ENCODE assay signal across 25 cellular contexts in the genomic region with DNA sequence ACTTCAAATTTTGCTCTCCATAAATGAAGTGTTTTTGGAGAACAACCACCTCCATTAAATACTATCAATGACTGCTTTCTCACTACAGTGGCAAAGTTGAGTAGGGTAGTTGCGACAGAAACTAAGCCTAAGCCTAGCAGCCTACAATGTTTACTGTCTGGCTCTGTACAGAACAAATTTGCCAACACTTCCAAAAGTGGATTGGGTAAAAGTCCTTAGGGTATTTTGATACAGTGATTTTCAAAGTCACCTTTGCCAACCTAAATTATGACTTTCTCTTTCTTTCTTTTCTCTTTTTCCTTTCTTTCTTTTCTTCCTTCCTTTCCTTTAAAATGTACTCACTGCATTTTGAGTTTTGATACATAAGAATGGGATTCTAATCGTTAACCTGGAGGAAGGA.
DNase-seq lines count a peak whose midpoint lies in the region; ATAC-seq, FAIRE-seq and TF ChIP-seq lines count a peak whose summit lies in the region.
"Had no signal": no experiment of that assay in that cellular context is flagged by ENCODE, and none has a peak within 500 bp of the region (broad histone marks: within the 10 kb centered on the region; RNA-seq: fewer than 3 reads in every experiment).

No MANE protein-coding gene starts in this region.

- H3K9me3 ChIP-seq in OCI-LY1 (ENCODE audit: low read length) (no peaks in the 10 kb centered on the region), left ventricle myocardium inferior (replicated peaks) (no peaks in the 10 kb centered on the region), pancreas (no peaks in the 10 kb centered on the region)
- H3K9me3 ChIP-seq: BE2C, mucosa of descending colon had no signal

- H3K27ac ChIP-seq in OCI-LY1 (ENCODE audit: low read depth, low read length, poor library complexity, severe bottlenecking) (peak overlapping the region; percentile 17), left ventricle myocardium inferior (replicated peaks) (peak overlapping the region; percentile 57), pancreas (no peak overlapping the region)
- H3K27ac ChIP-seq: brain microvascular endothelial cell, skin epidermis had no signal

- no peak overlapping the region for H3K9ac ChIP-seq in OCI-LY1 (ENCODE audit: low read length)

- no peaks in the 10 kb centered on the region for H3F3A ChIP-seq in OCI-LY1 (ENCODE audit: insufficient read depth, low read length)

- peak; percentile 35 for FAIRE-seq in D721Med (lab: Jason Lieb, UNC)
- no peak for FAIRE-seq in pancreas (lab: Jason Lieb, UNC)
- FAIRE-seq: colon had no signal

- ATAC-seq in pancreas (peak in 3 of 4 donors; percentile 64 to 71 (median 70)), HG02885 (IDR thresholded peaks at IDR 0.05; ENCODE audit: poor library complexity, unreplicated experiment) (no peak)
- ATAC-seq: activated CD4-positive, CD25-positive, alpha-beta regulatory T cell treated with anti-CD3 and anti-CD28 coated beads, Interleukin-2, amount 50 U/mL, for 24 hours; activated T-cell treated with anti-CD3 and anti-CD28 coated beads, Interleukin-2, amount 50 U/mL, for 72 hours; mucosa of descending colon; natural killer cell; SK-N-SH treated with all-trans-retinoic acid at 6 μM for 48 hours; stimulated activated memory B cell treated with anti-CD40 and anti-IgM and Interleukin-4, amounts not matched to agents 10 μg/mL and 1 μg/mL and 100 μg/mL, for 72 hours; T-helper 17 cell had no signal

- H3K36me3 ChIP-seq in OCI-LY1 (ENCODE audit: insufficient read depth, low read length), result peaks cover 23% of the 10 kb centered on the region
- no peaks in the 10 kb centered on the region for H3K36me3 ChIP-seq in left ventricle myocardium inferior
- no peaks in the 10 kb centered on the region for H3K36me3 ChIP-seq in pancreas
- H3K36me3 ChIP-seq: BE2C, brain microvascular endothelial cell had no signal

- no peaks in the 10 kb centered on the region for H4K20me1 ChIP-seq in OCI-LY1 (ENCODE audit: insufficient read depth, low read length)

- H3K9me2 ChIP-seq in OCI-LY1 (ENCODE audit: low read depth, low read length), result no peaks in the 10 kb centered on the region

- no peaks in the 10 kb centered on the region for H3K27me3 ChIP-seq in OCI-LY1 (ENCODE audit: insufficient read depth, low read length)
- H3K27me3 ChIP-seq in left ventricle myocardium inferior (ENCODE audit: low read depth), result no peaks in the 10 kb centered on the region
- no peaks in the 10 kb centered on the region for H3K27me3 ChIP-seq in pancreas
- H3K27me3 ChIP-seq: BE2C, brain microvascular endothelial cell had no signal

- H3K4me3 ChIP-seq in OCI-LY1 (ENCODE audit: low read depth, low read length, poor library complexity, severe bottlenecking), result no peak overlapping the region
- H3K4me3 ChIP-seq in left ventricle myocardium inferior, result no peak overlapping the region
- no peak overlapping the region for H3K4me3 ChIP-seq in pancreas
- H3K4me3 ChIP-seq: mucosa of descending colon, skin epidermis had no signal

- no peaks in the 10 kb centered on the region; the same call in 1 of the 2 replicates for H3K79me2 ChIP-seq in OCI-LY1 (ENCODE audit: insufficient read depth, low read length)

- no peak overlapping the region for H2AFZ ChIP-seq in OCI-LY1 (ENCODE audit: low read length)

- peaks cover 45% of the 10 kb centered on the region for H3K4me1 ChIP-seq in OCI-LY1 (ENCODE audit: insufficient read depth, low read length, severe bottlenecking)
- peaks cover 68% of the 10 kb centered on the region for H3K4me1 ChIP-seq in left ventricle myocardium inferior
- H3K4me1 ChIP-seq in pancreas, result peaks cover 0 to 6% (median 3%) of the 10 kb centered on the region in 3 donors
- H3K4me1 ChIP-seq: BE2C had no signal

- TF ChIP-seq CTCF in D721Med (IDR thresholded peaks at IDR 0.05; ENCODE audit: insufficient read depth, missing control alignments) (no peak), OCI-LY1 (IDR thresholded peaks at IDR 0.05; ENCODE audit: low read length) (no peak), left ventricle myocardium inferior (IDR thresholded peaks at IDR 0.05; ENCODE audit: borderline replicate concordance) (no peak), pancreas (IDR thresholded peaks at IDR 0.05) (no peak)

- 58 to 61% methylated on average over 2 of the region's 2 CpGs for WGBS in pancreas, 2 donors

- intact Hi-C loops in left ventricle myocardium inferior (cut with micrococcal nuclease) (no loop called here), pancreas (cut with DNase I) (loop anchor here in 1 of 3 donors (10.0 kb wide), 2 partner anchors 123 to 423 kb away; partner anchors contain the start of gene DAZL)

- H3K4me2 ChIP-seq in OCI-LY1 (ENCODE audit: low read length), result no peak overlapping the region; the same call in 1 of the 2 replicates

- DNase-seq in D721Med (ENCODE audit: insufficient read length, low spot score) (no peak), left ventricle myocardium inferior (no peak), pancreas (no peak), putamen (ENCODE audit: low spot score) (no peak), NCI-H2107 (lab: John Stamatoyannopoulos, UW) (no peak), NCI-H1436 (lab: John Stamatoyannopoulos, UW) (no peak)
- DNase-seq: activated CD4-positive, alpha-beta T cell treated with anti-CD3 and anti-CD28 coated beads, Interleukin-2, amount 50 U/mL, for 48 hours; activated T-cell treated with anti-CD3 and anti-CD28 coated beads, Interleukin-2, amount 50 U/mL, for 72 hours; BE2C; brain microvascular endothelial cell; effector CD4-positive, alpha-beta T cell; EL; Karpas-422; mucosa of descending colon; natural killer cell; occipital lobe; substantia nigra; T-helper 17 cell had no signal

Comparison
In these comparisons a context has a peak if more than half of its experiments do, and no peak if none do; other contexts are left out.
1. H3K27ac ChIP-seq: peak in OCI-LY1 (single experiment) and left ventricle myocardium inferior (single experiment); none in pancreas (0 of 4).